1 cellular context compared by ENCODE assay signal in genomic region chr21:45410151-45410864, GRCh38.
TF ChIP-seq lines count a peak whose summit lies in the region.

No MANE protein-coding gene starts in this region.

TF ChIP-seq in HepG2, 621 proteins besides CTCF, POLR2A, EP300 and RAD21 (continued from another document and continues in another):
- TF ChIP-seq ZNF598 (CRISPR knock-in tag; IDR thresholded peaks at IDR 0.05; ENCODE audit: borderline replicate concordance) (no peak), SYNCRIP (IDR thresholded peaks at IDR 0.05; ENCODE audit: insufficient read depth, low read depth, low read length) (no peak), IRF9 (CRISPR knock-in tag; IDR thresholded peaks at IDR 0.05; ENCODE audit: borderline replicate concordance) (no peak; the same call in 1 of the 2 replicates), FOXK1 (CRISPR knock-in tag; IDR thresholded peaks at IDR 0.05; ENCODE audit: borderline replicate concordance, low read depth) (no peak), ZNF292 (CRISPR knock-in tag; IDR thresholded peaks at IDR 0.05; ENCODE audit: borderline replicate concordance, low read depth) (peak; percentile 87), ZSCAN12 (CRISPR knock-in tag; IDR thresholded peaks at IDR 0.05) (no peak), JDP2 (CRISPR knock-in tag; IDR thresholded peaks at IDR 0.05; ENCODE audit: borderline replicate concordance) (no peak), WIZ (CRISPR knock-in tag; IDR thresholded peaks at IDR 0.05) (no peak), MLX (CRISPR knock-in tag; IDR thresholded peaks at IDR 0.05) (peak; percentile 61; the same call in 1 of the 2 replicates), GATAD2A (CRISPR knock-in tag; IDR thresholded peaks at IDR 0.05) (peak; percentile 56; the same call in 1 of the 2 replicates), HNF1A (IDR thresholded peaks at IDR 0.05; ENCODE audit: low read depth) (no peak), HNF1A (CRISPR knock-in tag; IDR thresholded peaks at IDR 0.05; ENCODE audit: borderline replicate concordance) (no peak), HDAC2 (CRISPR knock-in tag; IDR thresholded peaks at IDR 0.05) (peak; percentile 60; the same call in 1 of the 2 replicates), MIER2 (CRISPR knock-in tag; IDR thresholded peaks at IDR 0.05) (no peak), TOPORS (CRISPR knock-in tag; IDR thresholded peaks at IDR 0.05) (no peak), ZNF841 (CRISPR knock-in tag; IDR thresholded peaks at IDR 0.05; ENCODE audit: borderline replicate concordance) (no peak), ELF4 (CRISPR knock-in tag; IDR thresholded peaks at IDR 0.05; ENCODE audit: borderline replicate concordance) (no peak), XBP1 (CRISPR knock-in tag; IDR thresholded peaks at IDR 0.05) (no peak), ZNF224 (CRISPR knock-in tag; IDR thresholded peaks at IDR 0.05) (no peak), TAF1 (CRISPR knock-in tag; IDR thresholded peaks at IDR 0.05) (peak; percentile 56; the same call in 1 of the 2 replicates), IRF1 (CRISPR knock-in tag; IDR thresholded peaks at IDR 0.05; ENCODE audit: low read depth) (no peak), ZSCAN29 (CRISPR knock-in tag; conservative IDR thresholded peaks at IDR 0.05) (no peak), MAX (IDR thresholded peaks at IDR 0.05) (no peak), EED (CRISPR knock-in tag; IDR thresholded peaks at IDR 0.05) (no peak; the same call in 1 of the 2 replicates), SP140L (CRISPR knock-in tag; IDR thresholded peaks at IDR 0.05; ENCODE audit: borderline replicate concordance) (no peak), MYNN (CRISPR knock-in tag; IDR thresholded peaks at IDR 0.05; ENCODE audit: low read depth) (no peak), FLYWCH1 (CRISPR knock-in tag; IDR thresholded peaks at IDR 0.05) (no peak), BCL6 (CRISPR knock-in tag; IDR thresholded peaks at IDR 0.05) (peak; percentile 63; the same call in 1 of the 2 replicates), KAT8 (CRISPR knock-in tag; IDR thresholded peaks at IDR 0.05) (peak; percentile 56; the same call in 1 of the 2 replicates), ZBTB7A (CRISPR knock-in tag; IDR thresholded peaks at IDR 0.05) (peak; percentile 92), SALL2 (CRISPR knock-in tag; IDR thresholded peaks at IDR 0.05) (peak; percentile 11; the same call in 1 of the 2 replicates), ZNF251 (CRISPR knock-in tag; IDR thresholded peaks at IDR 0.05) (no peak), ZBTB1 (CRISPR knock-in tag; IDR thresholded peaks at IDR 0.05; ENCODE audit: borderline replicate concordance) (no peak), NPAS2 (CRISPR knock-in tag; IDR thresholded peaks at IDR 0.05; ENCODE audit: borderline replicate concordance) (no peak), SIX4 (CRISPR knock-in tag; IDR thresholded peaks at IDR 0.05) (peak; percentile 79; the same call in 1 of the 2 replicates), RFX1 (IDR thresholded peaks at IDR 0.05) (no peak), ZFY (CRISPR knock-in tag; IDR thresholded peaks at IDR 0.05) (peak; percentile 75), ZSCAN30 (CRISPR knock-in tag; IDR thresholded peaks at IDR 0.05) (no peak), ZNF276 (CRISPR knock-in tag; IDR thresholded peaks at IDR 0.05; ENCODE audit: low read depth) (no peak), GABPA (IDR thresholded peaks at IDR 0.05; ENCODE audit: low read depth, low read length) (no peak), GABPA (CRISPR knock-in tag; IDR thresholded peaks at IDR 0.05; ENCODE audit: low read depth) (peak; percentile 29; the same call in 1 of the 2 replicates), GATAD1 (CRISPR knock-in tag; IDR thresholded peaks at IDR 0.05) (no peak), ZNF142 (CRISPR knock-in tag; IDR thresholded peaks at IDR 0.05) (no peak), HIC2 (CRISPR knock-in tag; IDR thresholded peaks at IDR 0.05; ENCODE audit: low read depth) (peak; percentile 84), GMEB2 (CRISPR knock-in tag; IDR thresholded peaks at IDR 0.05; ENCODE audit: low read depth) (no peak), ZNF382 (CRISPR knock-in tag; IDR thresholded peaks at IDR 0.05; ENCODE audit: borderline replicate concordance) (no peak), ZNF761 (CRISPR knock-in tag; conservative IDR thresholded peaks at IDR 0.05) (0 out of 2 replicates have a peak, but pooled peaks have one; percentile 44), TERF1 (CRISPR knock-in tag; IDR thresholded peaks at IDR 0.05) (no peak)
